In the genomic region with DNA sequence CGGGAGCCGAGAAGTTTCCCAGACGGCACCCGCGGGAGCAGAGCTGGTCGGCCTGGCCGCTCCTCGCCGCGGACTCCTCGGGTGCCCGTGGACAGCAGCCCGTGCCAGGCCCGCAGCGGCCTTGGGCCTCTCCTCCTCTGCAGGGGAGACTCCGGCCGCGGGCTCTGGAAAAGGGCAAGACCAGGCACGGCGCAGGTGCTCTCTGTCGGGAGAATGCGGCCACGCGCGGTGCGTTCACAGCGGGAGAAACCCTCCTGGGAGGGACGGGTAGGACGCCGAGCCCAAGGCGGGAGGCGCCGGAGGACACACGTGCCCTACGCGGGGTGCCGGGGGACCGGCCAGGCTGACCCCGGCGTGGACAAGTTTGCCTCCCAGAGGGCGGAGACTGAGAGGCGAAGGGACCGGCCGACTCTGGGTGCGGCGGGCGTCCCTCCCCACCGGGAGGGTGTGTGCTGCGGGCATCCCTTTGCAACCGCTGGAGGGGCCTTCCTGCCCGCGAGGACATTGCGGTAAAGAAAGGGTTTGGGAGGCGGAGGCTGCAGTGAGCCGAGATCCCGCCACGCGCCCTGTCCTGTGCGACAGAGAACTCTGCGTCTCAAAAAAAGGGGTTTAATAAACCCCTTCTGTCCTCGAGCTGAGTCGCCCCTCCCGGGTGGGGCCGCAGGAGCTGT, we compare ENCODE assay signal across 8 cellular contexts. TPM values are rescaled to one million over a fixed set of nuclear protein-coding genes. Genes with fewer than 3 reads are reported as not detected.
A peak's percentile ranks its signal among the peaks of the same experiment; 100 is the strongest.
DNase-seq lines count a peak whose midpoint lies in the region; ATAC-seq and TF ChIP-seq lines count a peak whose summit lies in the region.
"Had no signal": no experiment of that assay in that cellular context is flagged by ENCODE, and none has a peak within 500 bp of the region (broad histone marks: within the 10 kb centered on the region; RNA-seq: fewer than 3 reads in every experiment).

No MANE protein-coding gene starts in this region.

- ATAC-seq in mucosa of descending colon (no peak), HG02623 (IDR thresholded peaks at IDR 0.05; ENCODE audit: unreplicated experiment) (no peak)

- H3K4me3 ChIP-seq in adipocyte (ENCODE audit: low read length) (peak overlapping the region; percentile 80), mucosa of descending colon (peak overlapping the region; percentile 0), foreskin fibroblast (ENCODE audit: low read depth in 1 of 2, low read length in 2 of 2) (peak overlapping the region in 1 of 2 donors; percentile 70)
- H3K4me3 ChIP-seq: SJSA1 had no signal

- peak; percentile 24 for DNase-seq in D341Med (ENCODE audit: low spot score)
- DNase-seq in adipocyte (ENCODE audit: low read depth), result no peak
- peak in 2 of 3 donors; percentile 61 to 75 for DNase-seq in mucosa of descending colon
- DNase-seq in foreskin fibroblast, result no peak
- DNase-seq in NCI-H2107 (lab: John Stamatoyannopoulos, UW), result no peak
- DNase-seq: nucleus accumbens had no signal

- peak overlapping the region; percentile 85 for H3K9ac ChIP-seq in adipocyte (ENCODE audit: low read length)

- intact Hi-C loops in mucosa of descending colon (cut with DNase I, micrococcal nuclease), result no loop called here

- no peak for TF ChIP-seq CTCF in mucosa of descending colon (IDR thresholded peaks at IDR 0.05)
- TF ChIP-seq CTCF in foreskin fibroblast (IDR thresholded peaks at IDR 0.05; ENCODE audit: low read depth, low read length), result no peak

- no peaks in the 10 kb centered on the region for H3K36me3 ChIP-seq in adipocyte (ENCODE audit: control insufficient read depth, insufficient read depth, low read length, severe bottlenecking)
- H3K36me3 ChIP-seq in mucosa of descending colon (ENCODE audit: low read depth), result no peaks in the 10 kb centered on the region

- H3K9me3 ChIP-seq in adipocyte (ENCODE audit: control insufficient read depth, low read length) (no peaks in the 10 kb centered on the region), mucosa of descending colon (no peaks in the 10 kb centered on the region)
- H3K9me3 ChIP-seq: SJSA1 had no signal

- H3K4me1 ChIP-seq in adipocyte (ENCODE audit: control insufficient read depth, insufficient read depth, low read length), result peaks cover 31% of the 10 kb centered on the region
- peaks cover 31% of the 10 kb centered on the region for H3K4me1 ChIP-seq in mucosa of descending colon (ENCODE audit: low read depth)

- H3K27me3 ChIP-seq in adipocyte (replicated peaks; ENCODE audit: control insufficient read depth, insufficient read depth, low read length), result no peaks in the 10 kb centered on the region
- H3K27me3 ChIP-seq: SJSA1 had no signal

RNA-seq across cellular contexts. Expression of a gene that starts 2.3 kb away (rescaled TPM):
- 100 to 1,000 TPM in 1 of 3 donors, 10 to 100 TPM in 2; 80.2 to 182 (median 87.3) TPM for total RNA-seq in mucosa of descending colon

RNA-seq across cellular contexts. Expression of a gene that starts 4.5 kb away (rescaled TPM):
- 100 to 1,000 TPM in 2 of 3 donors, 10 to 100 TPM in 1; 76.1 to 410 (median 353) TPM for total RNA-seq in mucosa of descending colon

RNA-seq across cellular contexts. Expression of a gene that starts 8.6 kb away (rescaled TPM):
- total RNA-seq in mucosa of descending colon, result 100 to 1,000 TPM in 2 of 3 donors, 10 to 100 TPM in 1; 57.2 to 254 (median 111) TPM

RNA-seq across cellular contexts. Expression of a gene that starts 16.8 kb away (rescaled TPM):
- total RNA-seq in mucosa of descending colon, result not detected
- total RNA-seq: SJSA1 had no signal

RNA-seq across cellular contexts. Expression of a gene that starts 27.2 kb away (rescaled TPM):
- 10 to 100 TPM; 21.2 to 37.1 (median 29.7) TPM for total RNA-seq in mucosa of descending colon

Comparison
In these comparisons a context has a peak if more than half of its experiments do, and no peak if none do; other contexts are left out.
1. DNase-seq: peak in D341Med (single experiment) and mucosa of descending colon (2 of 3); none in adipocyte (single experiment), foreskin fibroblast (0 of 2) and NCI-H2107 (single experiment).